In genomic region chr9:1722404-1722803, GRCh38 we compare ENCODE assay signal across 13 cellular contexts.
DNase-seq lines count a peak whose midpoint lies in the region; ATAC-seq and TF ChIP-seq lines count a peak whose summit lies in the region.
"Had no signal": no experiment of that assay in that cellular context is flagged by ENCODE, and none has a peak within 500 bp of the region (broad histone marks: within the 10 kb centered on the region; RNA-seq: fewer than 3 reads in every experiment).

No MANE protein-coding gene starts in this region.

- TF ChIP-seq CTCF in OCI-LY3 (IDR thresholded peaks at IDR 0.05; ENCODE audit: low read depth, low read length), result no peak

- H3K9ac ChIP-seq in OCI-LY3 (ENCODE audit: low read length), result no peak overlapping the region

- H3K4me2 ChIP-seq in OCI-LY3 (ENCODE audit: low read length), result no peak overlapping the region

- ATAC-seq in GM19438 (IDR thresholded peaks at IDR 0.05; ENCODE audit: low read depth, unreplicated experiment) (peak; percentile 53), HG02884 (IDR thresholded peaks at IDR 0.05; ENCODE audit: unreplicated experiment) (peak; percentile 74), HG03039 (IDR thresholded peaks at IDR 0.05; ENCODE audit: unreplicated experiment) (no peak)
- ATAC-seq: left lobe of liver had no signal

- H3K79me2 ChIP-seq in OCI-LY3 (ENCODE audit: low read length), result no peaks in the 10 kb centered on the region

- peak overlapping the region; percentile 23; the same call in 1 of the 2 replicates for H2AFZ ChIP-seq in OCI-LY3 (ENCODE audit: low read depth, low read length)

- H4K20me1 ChIP-seq in OCI-LY3 (ENCODE audit: insufficient read depth, low read length), result no peaks in the 10 kb centered on the region

- H3K27me3 ChIP-seq in OCI-LY3 (ENCODE audit: low read depth, low read length), result no peaks in the 10 kb centered on the region

- peaks cover 12% of the 10 kb centered on the region for H3K4me1 ChIP-seq in OCI-LY3 (ENCODE audit: low read length)

- H3K9me3 ChIP-seq in OCI-LY3 (ENCODE audit: insufficient read depth, low read length), result no peaks in the 10 kb centered on the region

- no peak overlapping the region for H3K4me3 ChIP-seq in OCI-LY3 (ENCODE audit: low read length)
- H3K4me3 ChIP-seq: dorsolateral prefrontal cortex had no signal

- no peaks in the 10 kb centered on the region for H3K36me3 ChIP-seq in OCI-LY3 (replicated peaks; ENCODE audit: low read depth, low read length)

- no peak overlapping the region for H3K27ac ChIP-seq in OCI-LY3 (ENCODE audit: low read length)
- H3K27ac ChIP-seq: dorsolateral prefrontal cortex had no signal

- peak; percentile 59 for DNase-seq in islet precursor cell
- no peak for DNase-seq in NCI-H1092 treated with DMSO at 0.1 percent for 48 hours (lab: John Stamatoyannopoulos, UW)
- no peak for DNase-seq in NCI-H128 (lab: John Stamatoyannopoulos, UW; ENCODE audit: unreplicated experiment)
- DNase-seq in C1 segment of cervical spinal cord (lab: John Stamatoyannopoulos, UW), result no peak
- DNase-seq: activated CD4-positive, alpha-beta T cell treated with anti-CD3 and anti-CD28 coated beads for 1 hour; activated T-cell treated with anti-CD3 and anti-CD28 coated beads, Interleukin-2, amount 50 U/mL, for 24 hours; dorsolateral prefrontal cortex; KBM-7 had no signal
